Comparison of ENCODE assay signal across 5 cellular contexts in genomic region chr9:18819418-18819817, GRCh38.
"Had no signal": no experiment of that assay in that cellular context is flagged by ENCODE, and none has a peak within 500 bp of the region (broad histone marks: within the 10 kb centered on the region; RNA-seq: fewer than 3 reads in every experiment).

No MANE protein-coding gene starts in this region.

- H3K9me3 Mint-ChIP-seq: IgD-negative memory B cell had no signal

- ATAC-seq: HepG2, K562 had no signal

- H3K4me3 ChIP-seq: K562 had no signal

- H3K36me3 Mint-ChIP-seq: IgD-negative memory B cell had no signal

- H3K4me3 Mint-ChIP-seq: IgD-negative memory B cell had no signal

- DNase-seq: IMR-90 had no signal

- H3K4me1 Mint-ChIP-seq: IgD-negative memory B cell had no signal

- H3K27ac Mint-ChIP-seq: IgD-negative memory B cell had no signal

- H3K27me3 Mint-ChIP-seq: IgD-negative memory B cell had no signal

- H3K27ac ChIP-seq: HL-60 had no signal
